Comparison of ENCODE assay signal across 10 cellular contexts in the genomic region with DNA sequence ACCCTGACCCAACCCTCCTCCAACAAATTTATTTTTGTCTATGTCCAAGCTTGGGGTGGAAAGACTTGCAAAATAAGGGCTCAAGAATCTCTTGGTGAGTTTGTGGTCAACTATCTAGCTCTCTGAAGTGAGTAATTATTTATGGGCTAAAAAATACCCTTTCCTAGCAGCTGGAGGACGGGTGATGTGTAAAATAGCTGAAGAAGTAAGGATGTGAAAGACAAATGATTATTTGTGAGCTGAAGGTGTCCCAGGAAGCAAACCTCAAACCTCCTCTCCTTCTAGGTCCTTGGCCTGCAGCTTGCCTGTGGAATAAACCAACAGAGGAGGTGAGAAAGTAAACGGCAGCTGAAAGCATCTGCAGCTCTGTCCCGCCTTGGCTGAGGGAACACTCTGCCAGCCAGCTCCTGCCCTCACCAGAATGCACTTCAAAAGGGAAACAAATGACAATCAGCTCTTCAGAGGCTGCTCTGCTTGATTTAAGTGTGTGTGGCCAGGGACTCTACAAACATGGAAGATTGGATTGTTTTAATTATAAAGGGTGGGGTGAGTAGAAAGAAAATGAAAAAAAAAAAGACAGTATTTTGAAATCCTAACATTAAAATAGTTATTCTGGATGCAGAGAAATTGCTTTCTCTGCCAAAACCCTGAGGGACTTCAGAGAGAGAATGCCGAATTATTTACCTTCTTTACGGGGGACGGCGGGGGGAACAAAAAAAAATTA.
DNase-seq lines count a peak whose midpoint lies in the region; ATAC-seq, FAIRE-seq and TF ChIP-seq lines count a peak whose summit lies in the region.
"Had no signal": no experiment of that assay in that cellular context is flagged by ENCODE, and none has a peak within 500 bp of the region (broad histone marks: within the 10 kb centered on the region; RNA-seq: fewer than 3 reads in every experiment).

No MANE protein-coding gene starts in this region.

- SMC1A ChIA-PET in GM12878 (lab: Charles Lee; ENCODE audit: uncharacterized antibody, unreplicated experiment), result interaction anchor here (0.8 to 6.9 kb wide), 8 partner anchors 21 to 183 kb away, joined by 3 to 90 read pairs (median 4); no protein-coding TSS in a partner anchor

- no peaks in the 10 kb centered on the region; a peak in 1 of 4 replicates for H3K36me3 ChIP-seq in GM12878 (ENCODE audit: control insufficient read depth in 2 of 2, insufficient read depth in 2 of 2, low read length in 1 of 2)
- no peaks in the 10 kb centered on the region for H3K36me3 ChIP-seq in lower lobe of right lung
- H3K36me3 ChIP-seq in upper lobe of left lung, result no peaks in the 10 kb centered on the region
- H3K36me3 ChIP-seq in naive thymus-derived CD4-positive, alpha-beta T cell (ENCODE audit: control insufficient read depth in 2 of 3, insufficient read depth in 3 of 3, low read length in 3 of 3), result no peaks in the 10 kb centered on the region

- no peaks in the 10 kb centered on the region for H4K20me1 ChIP-seq in GM12878 (ENCODE audit: control insufficient read depth, insufficient read depth)

- TF ChIP-seq CTCF in GM12878 (IDR thresholded peaks at IDR 0.05 in 2 of 3, conservative IDR thresholded peaks at IDR 0.05 in 1 of 3; ENCODE audit: control insufficient read depth in 2 of 3, extremely low read depth in 1 of 3, insufficient read depth in 1 of 3, low read depth in 3 of 3, low read length in 3 of 3) (no peak), lower lobe of right lung (IDR thresholded peaks at IDR 0.05) (no peak), upper lobe of left lung (IDR thresholded peaks at IDR 0.05) (no peak), lower leg skin (IDR thresholded peaks at IDR 0.05) (no peak)

- RAD21 ChIA-PET in GM12878 (lab: Charles Lee; ENCODE audit: unreplicated experiment), result interaction anchor here (0.7 to 5.6 kb wide), 8 partner anchors 33 to 218 kb away, joined by 3 to 77 read pairs (median 4); a partner anchor contains a TSS

- H3K27me3 Mint-ChIP-seq in naive thymus-derived CD4-positive, alpha-beta T cell, result peaks cover 0 to 18% (median 0%) of the 10 kb centered on the region in 5 donors

- no peak overlapping the region for H2AFZ ChIP-seq in GM12878 (ENCODE audit: control insufficient read depth, low read depth, low read length)

- in situ Hi-C loops in GM12878 (cut with MboI), result no loop called here

- no peaks in the 10 kb centered on the region for H3K27me3 ChIP-seq in GM12878 (replicated peaks in 1 of 2; ENCODE audit: control insufficient read depth in 2 of 2, insufficient read depth in 2 of 2, low read length in 1 of 2)
- H3K27me3 ChIP-seq in lower lobe of right lung (ENCODE audit: low read depth), result no peaks in the 10 kb centered on the region
- no peaks in the 10 kb centered on the region for H3K27me3 ChIP-seq in upper lobe of left lung
- H3K27me3 ChIP-seq in naive thymus-derived CD4-positive, alpha-beta T cell (ENCODE audit: control insufficient read depth in 2 of 2, insufficient read depth in 2 of 2, low read length in 2 of 2), result peaks cover 0 to 2% of the 10 kb centered on the region in 2 donors

- H3K27ac Mint-ChIP-seq in naive thymus-derived CD4-positive, alpha-beta T cell, result no peak overlapping the region

- TF ChIP-seq EP300 in GM12878 (IDR thresholded peaks at IDR 0.05; ENCODE audit: borderline replicate concordance in 1 of 2, control insufficient read depth in 1 of 2, low read depth in 2 of 2, low read length in 2 of 2), result no peak
- TF ChIP-seq EP300 in upper lobe of left lung (IDR thresholded peaks at IDR 0.05), result no peak

- intact Hi-C loops in GM12878 (cut with micrococcal nuclease; ENCODE audit: unreplicated experiment), result no loop called here
- intact Hi-C loops in lower lobe of right lung (cut with DNase I), result no loop called here
- intact Hi-C loops in naive thymus-derived CD4-positive, alpha-beta T cell (cut with micrococcal nuclease), result no loop called here
- intact Hi-C loops in lower leg skin (cut with DNase I; ENCODE audit: low total_unique reads), result no loop called here

- peaks cover 0 to 2% (median 0%) of the 10 kb centered on the region in 11 donors for H3K9me3 Mint-ChIP-seq in naive thymus-derived CD4-positive, alpha-beta T cell

- H3K4me3 Mint-ChIP-seq in naive thymus-derived CD4-positive, alpha-beta T cell, result no peak overlapping the region

- H3K9me3 ChIP-seq in GM12878 (replicated peaks; ENCODE audit: control insufficient read depth, insufficient read depth, low read length) (no peaks in the 10 kb centered on the region), lower lobe of right lung (no peaks in the 10 kb centered on the region), upper lobe of left lung (no peaks in the 10 kb centered on the region)
- H3K9me3 ChIP-seq in naive thymus-derived CD4-positive, alpha-beta T cell (ENCODE audit: control insufficient read depth in 2 of 3, low read length in 3 of 3), result no peaks in the 10 kb centered on the region

- POLR2A ChIA-PET in GM12878 (lab: Charles Lee), result no interaction called here
- POLR2A ChIA-PET in naive thymus-derived CD4-positive, alpha-beta T cell (lab: Charles Lee), result no interaction called here

- DNase-seq in DMS 273 (lab: John Stamatoyannopoulos, UW; ENCODE audit: unreplicated experiment) (peak; percentile 74), DMS 273 treated with DMSO at 0.1 percent for 48 hours (lab: John Stamatoyannopoulos, UW) (no peak), GM12878 (ENCODE audit: low read depth, low spot score) (no peak), lower lobe of right lung (no peak), upper lobe of left lung (peak in 1 of 2 donors; percentile 70), SIG-M5 treated with dmso at 0.1 percent for 504 hours (lab: John Stamatoyannopoulos, UW; ENCODE audit: unreplicated experiment) (no peak), lower leg skin (ENCODE audit: low spot score in 2 of 2) (no peak)
- no peak for DNase-seq in naive thymus-derived CD4-positive, alpha-beta T cell
- DNase-seq: activated CD8-positive, alpha-beta memory T cell treated with anti-CD3 and anti-CD28 coated beads, Interleukin-2, amount 50 U/mL, for 48 hours had no signal

- no peaks in the 10 kb centered on the region for H3K36me3 Mint-ChIP-seq in naive thymus-derived CD4-positive, alpha-beta T cell

- FAIRE-seq in GM12878 (lab: Jason Lieb, UNC), result peak; percentile 69

- ATAC-seq in GM12878 (no peak), lower lobe of right lung (peak; percentile 74 to 76), upper lobe of left lung (ENCODE audit: low FRiP score in 2 of 2) (peak; percentile 48 to 78)
- no peak for ATAC-seq in naive thymus-derived CD4-positive, alpha-beta T cell

- WGBS in GM12878 (ENCODE audit: insufficient coverage, insufficient replicate concordance, low lambda C conversion rate, missing lambda C conversion rate), result 71% methylated on average over 7 of the region's 7 CpGs
- WGBS in upper lobe of left lung, 2 donors, result 35 to 40% methylated on average over 7 of the region's 7 CpGs
- 24 to 30% methylated on average over 7 of the region's 7 CpGs for WGBS in lower leg skin, 2 donors

- H3K79me2 ChIP-seq in GM12878 (ENCODE audit: control insufficient read depth, insufficient read depth, low read length), result no peaks in the 10 kb centered on the region

- no peak for TF ChIP-seq POLR2A in GM12878 (IDR thresholded peaks at IDR 0.05; ENCODE audit: low read depth, low read length)
- no peak for TF ChIP-seq POLR2A in upper lobe of left lung (IDR thresholded peaks at IDR 0.05)
- no peak for TF ChIP-seq POLR2A in lower leg skin (IDR thresholded peaks at IDR 0.05)

- H3K9ac ChIP-seq in GM12878 (ENCODE audit: control insufficient read depth, insufficient read depth, low read length), result no peak overlapping the region

- H3K4me2 ChIP-seq in GM12878 (ENCODE audit: control insufficient read depth, insufficient read depth), result no peak overlapping the region

- TF ChIP-seq RAD21 in GM12878 (IDR thresholded peaks at IDR 0.05; ENCODE audit: insufficient read depth, low read depth, low read length), result no peak

- BruUV-seq in GM12878 (replicated peaks; lab: Mats Ljungman, UMichigan), result no TSS peak

- H3K4me1 ChIP-seq in GM12878 (ENCODE audit: control insufficient read depth, insufficient read depth, low read length), result peaks cover 12% of the 10 kb centered on the region
- peaks cover 43% of the 10 kb centered on the region for H3K4me1 ChIP-seq in lower lobe of right lung
- peaks cover 34 to 60% (median 48%) of the 10 kb centered on the region in 4 donors for H3K4me1 ChIP-seq in upper lobe of left lung
- no peaks in the 10 kb centered on the region for H3K4me1 ChIP-seq in naive thymus-derived CD4-positive, alpha-beta T cell (ENCODE audit: control insufficient read depth in 2 of 2, insufficient read depth in 2 of 2, low read length in 2 of 2)

- H3K4me3 ChIP-seq in GM12878 (no peak overlapping the region), lower lobe of right lung (no peak overlapping the region), upper lobe of left lung (no peak overlapping the region), lower leg skin (ENCODE audit: low read depth, poor library complexity, severe bottlenecking) (no peak overlapping the region)
- no peak overlapping the region for H3K4me3 ChIP-seq in naive thymus-derived CD4-positive, alpha-beta T cell (ENCODE audit: low read length)

- H3K27ac ChIP-seq in GM12878 (ENCODE audit: control insufficient read depth, insufficient read depth), result no peak overlapping the region
- peak overlapping the region; percentile 38 for H3K27ac ChIP-seq in lower lobe of right lung
- peak overlapping the region; percentile 23 to 78 (median 62) for H3K27ac ChIP-seq in upper lobe of left lung
- no peak overlapping the region for H3K27ac ChIP-seq in naive thymus-derived CD4-positive, alpha-beta T cell (ENCODE audit: low read depth, low read length)
- H3K27ac ChIP-seq: 22Rv1 had no signal

- CTCF ChIA-PET in GM12878 (lab: Yijun Ruan, JAX), result interaction anchor here (1.9 to 6.9 kb wide), 5 partner anchors 24 to 235 kb away, joined by 5 to 150 read pairs (median 108); no protein-coding TSS in a partner anchor
- CTCF ChIA-PET in naive thymus-derived CD4-positive, alpha-beta T cell (lab: Charles Lee), result no interaction called here

- H3K4me1 Mint-ChIP-seq in naive thymus-derived CD4-positive, alpha-beta T cell, result peaks cover 0 to 7% (median 0%) of the 10 kb centered on the region in 7 donors

TF ChIP-seq in GM12878, 131 proteins besides CTCF, POLR2A, EP300 and RAD21 (continues in another document):
- TF ChIP-seq PML (IDR thresholded peaks at IDR 0.05; ENCODE audit: low read length), result no peak
- TF ChIP-seq ZNF622 (IDR thresholded peaks at IDR 0.05), result no peak

Comparison
In these comparisons a context has a peak if more than half of its experiments do, and no peak if none do; other contexts are left out.
1. ATAC-seq: peak in lower lobe of right lung (2 of 2) and upper lobe of left lung (2 of 2); none in GM12878 (single experiment) and naive thymus-derived CD4-positive, alpha-beta T cell (single experiment).
2. H3K27ac ChIP-seq: peak in lower lobe of right lung (single experiment) and upper lobe of left lung (4 of 4); none in GM12878 (single experiment) and naive thymus-derived CD4-positive, alpha-beta T cell (single experiment).